In genomic region chr14:103416916-103417315, GRCh38 we compare ENCODE assay signal across 1 cellular context.
TF ChIP-seq lines count a peak whose summit lies in the region.

No MANE protein-coding gene starts in this region.

TF ChIP-seq in SK-N-SH, 30 proteins besides CTCF, POLR2A, EP300 and RAD21 (continued from another document):
- TF ChIP-seq RCOR1 (IDR thresholded peaks at IDR 0.05; ENCODE audit: low read length) (no peak), RXRA (IDR thresholded peaks at IDR 0.05; ENCODE audit: borderline replicate concordance, low read depth) (no peak)
